1 cellular context compared by ENCODE assay signal in the genomic region with DNA sequence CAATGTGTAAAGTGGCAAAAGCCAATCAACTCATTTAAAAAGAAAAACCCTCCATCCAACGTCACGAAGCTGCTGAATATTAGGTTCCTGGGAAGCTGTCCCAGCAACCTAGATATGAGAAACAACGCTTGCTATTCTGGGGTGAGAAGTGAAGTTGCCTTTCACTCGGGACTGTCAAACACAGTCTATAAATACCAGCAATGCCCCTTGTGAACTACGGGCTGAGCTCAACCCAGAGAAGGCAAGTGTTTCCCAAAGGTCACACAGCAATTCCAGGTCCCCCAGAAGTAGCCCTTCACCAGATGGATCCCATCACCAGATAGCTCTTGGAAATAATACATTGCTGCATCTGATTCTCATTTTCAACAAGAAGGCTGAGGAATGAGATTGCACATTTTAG.
TF ChIP-seq lines count a peak whose summit lies in the region.

No MANE protein-coding gene starts in this region.

TF ChIP-seq in H1, 55 proteins besides CTCF, POLR2A, EP300 and RAD21:
- no peak for TF ChIP-seq KDM5A (IDR thresholded peaks at IDR 0.05; ENCODE audit: low read length)
- no peak for TF ChIP-seq CBX5 (IDR thresholded peaks at IDR 0.05; ENCODE audit: low read depth, low read length)
- peak; percentile 60; the same call in 1 of the 2 replicates for TF ChIP-seq KDM1A (IDR thresholded peaks at IDR 0.05; ENCODE audit: borderline replicate concordance, low read length)
- TF ChIP-seq GTF2F1 (IDR thresholded peaks at IDR 0.05; ENCODE audit: borderline replicate concordance, low read depth, low read length), result no peak
